ENCODE assay signal across 3 cellular contexts in the genomic region with DNA sequence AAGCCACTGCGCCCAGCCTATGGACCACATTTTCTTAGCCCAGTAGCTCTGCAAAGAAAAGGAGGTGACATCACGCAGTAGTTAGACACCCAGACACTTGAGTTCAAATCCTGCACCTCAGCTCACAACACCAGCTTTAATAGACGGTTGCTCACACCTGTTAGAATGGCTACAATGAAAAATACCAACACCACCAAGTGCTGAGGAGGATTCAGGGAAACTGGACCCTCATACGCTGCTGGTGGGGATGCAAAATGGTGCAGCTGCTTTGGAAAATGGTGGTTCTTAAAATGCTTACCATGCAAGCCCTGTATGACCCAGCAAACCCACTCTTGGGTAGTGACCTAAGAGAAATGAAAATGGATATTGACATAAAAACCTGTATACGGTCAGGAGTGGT.
A peak's percentile ranks its signal among the peaks of the same experiment; 100 is the strongest.
TF ChIP-seq lines count a peak whose summit lies in the region.

No MANE protein-coding gene starts in this region.

TF ChIP-seq in HEK293, 187 proteins besides CTCF, POLR2A, EP300 and RAD21:
- TF ChIP-seq ZBTB20 (tag by site-specific recombination; IDR thresholded peaks at IDR 0.05) (no peak), ZBTB17 (tag by site-specific recombination; IDR thresholded peaks at IDR 0.05) (no peak), ZNF184 (tag by site-specific recombination; IDR thresholded peaks at IDR 0.05) (peak; percentile 97), EGR2 (tag by site-specific recombination; IDR thresholded peaks at IDR 0.05; ENCODE audit: low read depth) (no peak), ZNF629 (tag by site-specific recombination; IDR thresholded peaks at IDR 0.05) (no peak)
- TF ChIP-seq, protein P1, sequence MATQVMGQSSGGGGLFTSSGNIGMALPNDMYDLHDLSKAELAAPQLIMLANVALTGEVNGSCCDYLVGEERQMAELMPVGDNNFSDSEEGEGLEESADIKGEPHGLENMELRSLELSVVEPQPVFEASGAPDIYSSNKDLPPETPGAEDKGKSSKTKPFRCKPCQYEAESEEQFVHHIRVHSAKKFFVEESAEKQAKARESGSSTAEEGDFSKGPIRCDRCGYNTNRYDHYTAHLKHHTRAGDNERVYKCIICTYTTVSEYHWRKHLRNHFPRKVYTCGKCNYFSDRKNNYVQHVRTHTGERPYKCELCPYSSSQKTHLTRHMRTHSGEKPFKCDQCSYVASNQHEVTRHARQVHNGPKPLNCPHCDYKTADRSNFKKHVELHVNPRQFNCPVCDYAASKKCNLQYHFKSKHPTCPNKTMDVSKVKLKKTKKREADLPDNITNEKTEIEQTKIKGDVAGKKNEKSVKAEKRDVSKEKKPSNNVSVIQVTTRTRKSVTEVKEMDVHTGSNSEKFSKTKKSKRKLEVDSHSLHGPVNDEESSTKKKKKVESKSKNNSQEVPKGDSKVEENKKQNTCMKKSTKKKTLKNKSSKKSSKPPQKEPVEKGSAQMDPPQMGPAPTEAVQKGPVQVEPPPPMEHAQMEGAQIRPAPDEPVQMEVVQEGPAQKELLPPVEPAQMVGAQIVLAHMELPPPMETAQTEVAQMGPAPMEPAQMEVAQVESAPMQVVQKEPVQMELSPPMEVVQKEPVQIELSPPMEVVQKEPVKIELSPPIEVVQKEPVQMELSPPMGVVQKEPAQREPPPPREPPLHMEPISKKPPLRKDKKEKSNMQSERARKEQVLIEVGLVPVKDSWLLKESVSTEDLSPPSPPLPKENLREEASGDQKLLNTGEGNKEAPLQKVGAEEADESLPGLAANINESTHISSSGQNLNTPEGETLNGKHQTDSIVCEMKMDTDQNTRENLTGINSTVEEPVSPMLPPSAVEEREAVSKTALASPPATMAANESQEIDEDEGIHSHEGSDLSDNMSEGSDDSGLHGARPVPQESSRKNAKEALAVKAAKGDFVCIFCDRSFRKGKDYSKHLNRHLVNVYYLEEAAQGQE (tag by site-specific recombination; IDR thresholded peaks at IDR 0.05): no peak

TF ChIP-seq in IMR-90, 13 proteins besides CTCF, POLR2A, EP300 and RAD21:
- no peak for TF ChIP-seq RCOR1 (IDR thresholded peaks at IDR 0.05; ENCODE audit: insufficient replicate concordance, low read length)
- no peak for TF ChIP-seq BHLHE40 (IDR thresholded peaks at IDR 0.05; ENCODE audit: low read depth, low read length)
- TF ChIP-seq MAFK (IDR thresholded peaks at IDR 0.05; ENCODE audit: low read depth, low read length): no peak
- TF ChIP-seq, protein P2, sequence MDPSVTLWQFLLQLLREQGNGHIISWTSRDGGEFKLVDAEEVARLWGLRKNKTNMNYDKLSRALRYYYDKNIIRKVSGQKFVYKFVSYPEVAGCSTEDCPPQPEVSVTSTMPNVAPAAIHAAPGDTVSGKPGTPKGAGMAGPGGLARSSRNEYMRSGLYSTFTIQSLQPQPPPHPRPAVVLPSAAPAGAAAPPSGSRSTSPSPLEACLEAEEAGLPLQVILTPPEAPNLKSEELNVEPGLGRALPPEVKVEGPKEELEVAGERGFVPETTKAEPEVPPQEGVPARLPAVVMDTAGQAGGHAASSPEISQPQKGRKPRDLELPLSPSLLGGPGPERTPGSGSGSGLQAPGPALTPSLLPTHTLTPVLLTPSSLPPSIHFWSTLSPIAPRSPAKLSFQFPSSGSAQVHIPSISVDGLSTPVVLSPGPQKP (IDR thresholded peaks at IDR 0.05; ENCODE audit: borderline replicate concordance, low read depth, low read length): no peak
- no peak for TF ChIP-seq MAZ (IDR thresholded peaks at IDR 0.05; ENCODE audit: borderline replicate concordance, low read depth, low read length)
- no peak for TF ChIP-seq SMC3 (IDR thresholded peaks at IDR 0.05; ENCODE audit: low read depth, low read length)
- no peak for TF ChIP-seq NFE2L2 (IDR thresholded peaks at IDR 0.05; ENCODE audit: low read depth, low read length)
- no peak for TF ChIP-seq RFX5 (IDR thresholded peaks at IDR 0.05; ENCODE audit: low read depth, low read length)
- no peak for TF ChIP-seq CHD1 (IDR thresholded peaks at IDR 0.05; ENCODE audit: low read depth, low read length)
- no peak for TF ChIP-seq MXI1 (IDR thresholded peaks at IDR 0.05; ENCODE audit: borderline replicate concordance, low read depth, low read length)
- no peak for TF ChIP-seq CEBPB (IDR thresholded peaks at IDR 0.05; ENCODE audit: low read depth, low read length)
- no peak for TF ChIP-seq FOS (IDR thresholded peaks at IDR 0.05; ENCODE audit: low read depth, low read length)
- TF ChIP-seq, protein P3, sequence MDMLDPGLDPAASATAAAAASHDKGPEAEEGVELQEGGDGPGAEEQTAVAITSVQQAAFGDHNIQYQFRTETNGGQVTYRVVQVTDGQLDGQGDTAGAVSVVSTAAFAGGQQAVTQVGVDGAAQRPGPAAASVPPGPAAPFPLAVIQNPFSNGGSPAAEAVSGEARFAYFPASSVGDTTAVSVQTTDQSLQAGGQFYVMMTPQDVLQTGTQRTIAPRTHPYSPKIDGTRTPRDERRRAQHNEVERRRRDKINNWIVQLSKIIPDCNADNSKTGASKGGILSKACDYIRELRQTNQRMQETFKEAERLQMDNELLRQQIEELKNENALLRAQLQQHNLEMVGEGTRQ (IDR thresholded peaks at IDR 0.05; ENCODE audit: low read depth, low read length): no peak
TF ChIP-seq in IMR-90: peak in this region for 0.

TF ChIP-seq in K562, 482 proteins besides CTCF, POLR2A, EP300 and RAD21:
- peak; percentile 14; the same call in 1 of the 2 replicates for TF ChIP-seq ZNF184 (CRISPR knock-in tag; IDR thresholded peaks at IDR 0.05)
- no peak for TF ChIP-seq SMAD4 (CRISPR knock-in tag; conservative IDR thresholded peaks at IDR 0.05)
